Comparison of ENCODE assay signal across 11 cellular contexts in the genomic region with DNA sequence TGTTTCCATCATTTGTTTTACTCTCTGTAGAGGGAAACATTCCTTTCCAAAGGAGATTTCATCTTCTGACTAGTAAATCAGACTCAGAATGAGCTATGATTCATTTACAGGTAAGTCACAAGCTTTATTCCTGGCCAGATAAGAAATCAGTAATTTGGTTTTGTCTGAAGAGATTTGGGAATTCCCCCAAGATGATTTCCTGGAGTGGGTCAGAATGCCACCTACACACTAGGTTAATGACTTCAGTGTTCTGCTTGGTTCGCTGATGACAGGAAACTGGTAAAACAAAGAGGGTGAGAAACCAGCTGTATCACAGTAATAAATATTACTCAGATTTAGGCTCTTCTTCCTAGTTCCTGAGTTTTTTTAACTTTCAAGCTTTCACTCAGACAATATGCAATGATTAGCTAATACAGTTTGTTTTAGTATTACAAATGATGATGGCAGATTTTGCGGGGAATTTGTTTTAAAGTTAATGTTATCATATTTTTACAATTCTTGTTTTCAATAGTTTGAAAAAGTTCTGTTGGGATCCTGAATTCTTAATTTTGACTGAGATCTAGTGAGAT. TPM values are rescaled to one million over a fixed set of nuclear protein-coding genes. Genes with fewer than 3 reads are reported as not detected.
DNase-seq lines count a peak whose midpoint lies in the region; ATAC-seq and TF ChIP-seq lines count a peak whose summit lies in the region.
"Had no signal": no experiment of that assay in that cellular context is flagged by ENCODE, and none has a peak within 500 bp of the region (broad histone marks: within the 10 kb centered on the region; RNA-seq: fewer than 3 reads in every experiment).

No MANE protein-coding gene starts in this region.

- H4K20me1 ChIP-seq in hepatocyte (ENCODE audit: insufficient read depth, poor library complexity, severe bottlenecking), result no peaks in the 10 kb centered on the region

- no peaks in the 10 kb centered on the region for H3K4me1 Mint-ChIP-seq in natural killer cell
- H3K4me1 Mint-ChIP-seq: activated naive CD8-positive, alpha-beta T cell treated with anti-CD3 and anti-CD28 coated beads, Interleukin-2, amount 10 ng/mL, durations not matched to agents 7 days and 5 days had no signal

- H3K9me3 Mint-ChIP-seq in natural killer cell, result peaks cover 4 to 10% of the 10 kb centered on the region in 2 donors
- H3K9me3 Mint-ChIP-seq: activated naive CD8-positive, alpha-beta T cell treated with anti-CD3 and anti-CD28 coated beads, Interleukin-2, amount 10 ng/mL, durations not matched to agents 7 days and 5 days had no signal

- no peaks in the 10 kb centered on the region for H3K27me3 ChIP-seq in hepatocyte
- H3K27me3 ChIP-seq: gastrocnemius medialis had no signal

- H3K4me3 Mint-ChIP-seq in natural killer cell, result no peak overlapping the region
- H3K4me3 Mint-ChIP-seq: activated naive CD8-positive, alpha-beta T cell treated with anti-CD3 and anti-CD28 coated beads, Interleukin-2, amount 10 ng/mL, durations not matched to agents 7 days and 5 days had no signal

- H3K27ac Mint-ChIP-seq in natural killer cell, result no peak overlapping the region
- H3K27ac Mint-ChIP-seq: activated naive CD8-positive, alpha-beta T cell treated with anti-CD3 and anti-CD28 coated beads, Interleukin-2, amount 10 ng/mL, durations not matched to agents 7 days and 5 days; progenitor cell of endocrine pancreas had no signal

- ATAC-seq in GM18517 (IDR thresholded peaks at IDR 0.05; ENCODE audit: unreplicated experiment), result peak; percentile 99
- peak; percentile 87 for ATAC-seq in GM21515 (IDR thresholded peaks at IDR 0.05; ENCODE audit: unreplicated experiment)
- ATAC-seq in HG03354 (IDR thresholded peaks at IDR 0.05; ENCODE audit: poor library complexity, severe bottlenecking, unreplicated experiment), result peak; percentile 98
- ATAC-seq in natural killer cell, result no peak
- ATAC-seq: gastrocnemius medialis had no signal

- no peak overlapping the region for H3K4me2 ChIP-seq in hepatocyte

- H3K27ac ChIP-seq in hepatocyte, result peak overlapping the region; percentile 20
- H3K27ac ChIP-seq: gastrocnemius medialis had no signal

- H3K9me2 ChIP-seq in hepatocyte (replicated peaks; ENCODE audit: insufficient read depth), result no peaks in the 10 kb centered on the region

- no peaks in the 10 kb centered on the region for H3K9me3 ChIP-seq in hepatocyte (ENCODE audit: low read depth)
- H3K9me3 ChIP-seq: gastrocnemius medialis had no signal

- no peaks in the 10 kb centered on the region for H3K79me2 ChIP-seq in hepatocyte

- H3K36me3 Mint-ChIP-seq in natural killer cell, result no peaks in the 10 kb centered on the region
- H3K36me3 Mint-ChIP-seq: activated naive CD8-positive, alpha-beta T cell treated with anti-CD3 and anti-CD28 coated beads, Interleukin-2, amount 10 ng/mL, durations not matched to agents 7 days and 5 days had no signal

- intact Hi-C loops in natural killer cell (cut with micrococcal nuclease), result no loop called here

- H3K4me1 ChIP-seq in hepatocyte (ENCODE audit: insufficient read depth), result no peaks in the 10 kb centered on the region
- H3K4me1 ChIP-seq: gastrocnemius medialis had no signal

- 69% methylated on average over 2 of the region's 2 CpGs for WGBS in hepatocyte (ENCODE audit: low lambda C conversion rate, missing lambda C conversion rate)

- H3K4me3 ChIP-seq in hepatocyte, result no peak overlapping the region
- H3K4me3 ChIP-seq: gastrocnemius medialis had no signal

- no peaks in the 10 kb centered on the region for H3K27me3 Mint-ChIP-seq in natural killer cell (ENCODE audit: low read depth in 2 of 2)
- H3K27me3 Mint-ChIP-seq: activated naive CD8-positive, alpha-beta T cell treated with anti-CD3 and anti-CD28 coated beads, Interleukin-2, amount 10 ng/mL, durations not matched to agents 7 days and 5 days; progenitor cell of endocrine pancreas had no signal

- no peaks in the 10 kb centered on the region for H3K36me3 ChIP-seq in hepatocyte (replicated peaks; ENCODE audit: insufficient read depth, low read depth)
- H3K36me3 ChIP-seq: gastrocnemius medialis had no signal

- DNase-seq in hepatocyte (ENCODE audit: low spot score), result peak; percentile 28
- no peak for DNase-seq in AG20443 (ENCODE audit: low spot score)
- no peak for DNase-seq in NK-92 treated with Interleukin-12 subunit alpha and Interleukin-12 subunit beta, amount 100 ng/mL, for 24 hours (lab: John Stamatoyannopoulos, UW)
- no peak for DNase-seq in natural killer cell
- no peak for DNase-seq in C1 segment of cervical spinal cord (lab: John Stamatoyannopoulos, UW)
- DNase-seq: activated naive CD8-positive, alpha-beta T cell treated with anti-CD3 and anti-CD28 coated beads, Interleukin-2, amount 10 ng/mL, durations not matched to agents 7 days and 5 days; gastrocnemius medialis had no signal

- TF ChIP-seq CTCF in hepatocyte (IDR thresholded peaks at IDR 0.05; ENCODE audit: poor library complexity), result no peak
- TF ChIP-seq CTCF in natural killer cell (IDR thresholded peaks at IDR 0.05), result no peak

- H2AFZ ChIP-seq in hepatocyte, result no peak overlapping the region

RNA-seq across cellular contexts. Expression of gene ASZ1, which starts 8.3 kb away (rescaled TPM):
- total RNA-seq in hepatocyte (not detected in 2 replicates), natural killer cell (not detected)
- polyA plus RNA-seq in hepatocyte, result 0.10 and 0.28 TPM in 2 replicates
- total RNA-seq: activated naive CD8-positive, alpha-beta T cell treated with anti-CD3 and anti-CD28 coated beads, Interleukin-2, amount 10 ng/mL, durations not matched to agents 7 days and 5 days; gastrocnemius medialis; progenitor cell of endocrine pancreas had no signal

RNA-seq across cellular contexts. Expression of gene CFTR, which starts 44.3 kb away (rescaled TPM):
- total RNA-seq in hepatocyte (72.9 and 87.0 TPM in 2 replicates), natural killer cell (not detected)
- 28.4 and 29.8 TPM in 2 replicates for polyA plus RNA-seq in hepatocyte
- total RNA-seq: activated naive CD8-positive, alpha-beta T cell treated with anti-CD3 and anti-CD28 coated beads, Interleukin-2, amount 10 ng/mL, durations not matched to agents 7 days and 5 days had no signal

Comparison
In these comparisons a context has a peak if more than half of its experiments do, and no peak if none do; other contexts are left out.
1. ATAC-seq: peak in GM18517 (single experiment), GM21515 (single experiment) and HG03354 (single experiment); none in natural killer cell (0 of 3).
2. RNA of gene CFTR, which starts 44.3 kb away (total RNA-seq): 72.9 to 87.0 TPM in hepatocyte; not detected in natural killer cell; every median in the first group is over 10 times any median in the second.